15 cellular contexts compared by ENCODE assay signal in the genomic region with DNA sequence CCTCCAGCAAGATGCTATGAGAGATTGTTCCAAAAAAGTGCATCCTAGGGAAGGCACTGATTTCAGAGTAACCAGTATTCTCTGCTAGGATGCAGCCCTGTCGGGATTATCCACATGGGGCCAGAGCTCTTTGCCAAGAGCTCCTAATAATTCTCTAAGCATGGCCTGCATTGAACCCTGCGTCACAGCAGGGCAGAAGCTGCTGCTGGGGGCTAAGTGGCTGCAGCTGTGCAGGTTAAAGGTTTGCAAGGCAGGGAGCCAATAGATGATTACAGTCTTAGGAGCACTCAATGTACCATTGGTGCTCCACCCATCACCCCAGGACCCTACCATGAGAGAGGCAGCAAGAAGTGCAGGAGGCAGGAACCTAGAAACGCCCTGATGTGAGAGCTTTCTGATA.
DNase-seq lines count a peak whose midpoint lies in the region; ATAC-seq, FAIRE-seq and TF ChIP-seq lines count a peak whose summit lies in the region.
"Had no signal": no experiment of that assay in that cellular context is flagged by ENCODE, and none has a peak within 500 bp of the region (broad histone marks: within the 10 kb centered on the region; RNA-seq: fewer than 3 reads in every experiment).

No MANE protein-coding gene starts in this region.

- H3K79me2 ChIP-seq in mesendoderm (ENCODE audit: control insufficient read depth, insufficient read depth, low read length): no peaks in the 10 kb centered on the region

- H2AK5ac ChIP-seq in mesendoderm (ENCODE audit: low read length): no peak overlapping the region

- no CpG with 5 or more reads among the region's 3 CpGs for WGBS in mesendoderm (ENCODE audit: extremely low coverage, insufficient coverage, low lambda C conversion rate)
- WGBS in pancreas, 2 donors: 31 to 39% methylated on average over 3 of the region's 3 CpGs

- H3K9me3 ChIP-seq in A673 (ENCODE audit: low read depth, low read length, poor library complexity, severe bottlenecking) (no peaks in the 10 kb centered on the region), pancreas (no peaks in the 10 kb centered on the region)
- H3K9me3 ChIP-seq: Peyer's patch had no signal

- no peak for FAIRE-seq in pancreas (lab: Jason Lieb, UNC)

- no peak overlapping the region for H2BK120ac ChIP-seq in mesendoderm (ENCODE audit: low read depth, low read length)

- no peak for TF ChIP-seq CTCF in A673 (conservative IDR thresholded peaks at IDR 0.05; ENCODE audit: low read depth, low read length)
- no peak for TF ChIP-seq CTCF in pancreas (IDR thresholded peaks at IDR 0.05)

- H3K56ac ChIP-seq in mesendoderm (ENCODE audit: low read length): no peak overlapping the region

- H3K27ac ChIP-seq in A673 (ENCODE audit: low read depth, low read length, poor library complexity, severe bottlenecking): no peak overlapping the region
- H3K27ac ChIP-seq in mesendoderm (ENCODE audit: low read depth, low read length): no peak overlapping the region
- no peak overlapping the region for H3K27ac ChIP-seq in pancreas
- H3K27ac ChIP-seq: BLaER1 treated with 17β-estradiol and CSF1 and Interleukin-3, amounts not matched to agents 10 nM and 100 nM; Peyer's patch had no signal

- H4K8ac ChIP-seq in mesendoderm (ENCODE audit: low read depth, low read length): no peak overlapping the region

- no TSS peak for BruUV-seq in A673 (replicated peaks; lab: Mats Ljungman, UMichigan)

- CTCF ChIA-PET in A673 (lab: Charles Lee): no interaction called here

- no peak overlapping the region for H2BK5ac ChIP-seq in mesendoderm (ENCODE audit: low read length)

- H3K27me3 ChIP-seq in A673 (replicated peaks; ENCODE audit: insufficient read depth, low read depth, low read length, poor library complexity) (peaks cover 17% of the 10 kb centered on the region), mesendoderm (ENCODE audit: insufficient read depth, low read length, poor library complexity) (no peaks in the 10 kb centered on the region), pancreas (no peaks in the 10 kb centered on the region)
- H3K27me3 ChIP-seq: BLaER1 treated with 17β-estradiol and CSF1 and Interleukin-3, amounts not matched to agents 10 nM and 100 nM; Peyer's patch had no signal

- no peak overlapping the region for H3K18ac ChIP-seq in mesendoderm (ENCODE audit: low read length)

- no peaks in the 10 kb centered on the region for H3K4me1 ChIP-seq in A673 (ENCODE audit: insufficient read depth, low read length, poor library complexity, severe bottlenecking)
- H3K4me1 ChIP-seq in mesendoderm (ENCODE audit: control insufficient read depth, low read depth, low read length): no peaks in the 10 kb centered on the region
- H3K4me1 ChIP-seq in pancreas: no peaks in the 10 kb centered on the region
- H3K4me1 ChIP-seq: BLaER1 treated with 17β-estradiol and CSF1 and Interleukin-3, amounts not matched to agents 10 nM and 100 nM; Peyer's patch had no signal

- H3K4ac ChIP-seq in mesendoderm (ENCODE audit: low read depth, low read length): no peak overlapping the region

- intact Hi-C loops in A673 (cut with micrococcal nuclease; ENCODE audit: unreplicated experiment): no loop called here
- intact Hi-C loops in pancreas (cut with DNase I): no loop called here

- no peak overlapping the region for H2BK15ac ChIP-seq in mesendoderm (replicated peaks; ENCODE audit: low read depth)

- no peak for ATAC-seq in GM19023 (IDR thresholded peaks at IDR 0.05; ENCODE audit: unreplicated experiment)
- ATAC-seq in pancreas: no peak

- no peak overlapping the region for H3K4me2 ChIP-seq in mesendoderm (ENCODE audit: low read length)
- H3K4me2 ChIP-seq: BLaER1 treated with 17β-estradiol and CSF1 and Interleukin-3, amounts not matched to agents 10 nM and 100 nM had no signal

- DNase-seq in NCI-H1436 (lab: John Stamatoyannopoulos, UW) (peak; percentile 13), NCI-H1436 treated with DMSO at 0.1 percent for 48 hours (lab: John Stamatoyannopoulos, UW) (no peak), A673 (ENCODE audit: low spot score) (peak; percentile 14), NCI-H748 treated with DMSO at 0.1 percent for 48 hours (lab: John Stamatoyannopoulos, UW) (peak; percentile 43), mesendoderm (peak; percentile 10), pancreas (no peak), cortex of kidney (lab: John Stamatoyannopoulos, UW) (no peak)
- DNase-seq: 8988T, IMR-90, Kasumi-1, NCI-H1417 treated with DMSO at 0.1 percent for 48 hours, NCI-H345, Peyer's patch had no signal

- H4K5ac ChIP-seq in mesendoderm (ENCODE audit: low read length): no peak overlapping the region

- POLR2A ChIA-PET in A673 (lab: Charles Lee; ENCODE audit: low non-redundant PET): no interaction called here

- no peak overlapping the region for H3K4me3 ChIP-seq in A673 (ENCODE audit: low read depth, low read length, poor library complexity, severe bottlenecking)
- no peak overlapping the region for H3K4me3 ChIP-seq in mesendoderm (ENCODE audit: low read length)
- no peak overlapping the region for H3K4me3 ChIP-seq in pancreas
- H3K4me3 ChIP-seq: BLaER1 treated with 17β-estradiol and CSF1 and Interleukin-3, amounts not matched to agents 10 nM and 100 nM; Peyer's patch had no signal

- no peaks in the 10 kb centered on the region for H3K79me1 ChIP-seq in mesendoderm (ENCODE audit: low read length)

- no peak overlapping the region for H3K23ac ChIP-seq in mesendoderm (ENCODE audit: low read length)

- no peak overlapping the region for H3K9ac ChIP-seq in mesendoderm (ENCODE audit: low read length)
- H3K9ac ChIP-seq: BLaER1 treated with 17β-estradiol and CSF1 and Interleukin-3, amounts not matched to agents 10 nM and 100 nM had no signal

- H3K36me3 ChIP-seq in A673 (ENCODE audit: insufficient read depth, low read length, poor library complexity, severe bottlenecking) (no peaks in the 10 kb centered on the region), mesendoderm (ENCODE audit: control insufficient read depth, insufficient read depth, low read length) (no peaks in the 10 kb centered on the region), pancreas (no peaks in the 10 kb centered on the region)
- H3K36me3 ChIP-seq: BLaER1 treated with 17β-estradiol and CSF1 and Interleukin-3, amounts not matched to agents 10 nM and 100 nM; Peyer's patch had no signal

Comparison
In these comparisons a context has a peak if more than half of its experiments do, and no peak if none do; other contexts are left out.
1. DNase-seq: peak in NCI-H1436 (single experiment), A673 (single experiment), NCI-H748 treated with DMSO at 0.1 percent for 48 hours (single experiment) and mesendoderm (single experiment); none in NCI-H1436 treated with DMSO at 0.1 percent for 48 hours (single experiment), pancreas (0 of 6) and cortex of kidney (single experiment).